ENCODE assay signal across 19 cellular contexts in genomic region chr5:14171091-14171490, GRCh38. TPM values are rescaled to one million over a fixed set of nuclear protein-coding genes. Genes with fewer than 3 reads are reported as not detected.
A peak's percentile ranks its signal among the peaks of the same experiment; 100 is the strongest.
DNase-seq lines count a peak whose midpoint lies in the region; ATAC-seq, FAIRE-seq and TF ChIP-seq lines count a peak whose summit lies in the region.
"Had no signal": no experiment of that assay in that cellular context is flagged by ENCODE, and none has a peak within 500 bp of the region (broad histone marks: within the 10 kb centered on the region; RNA-seq: fewer than 3 reads in every experiment).

No MANE protein-coding gene starts in this region.

- peaks cover 87% of the 10 kb centered on the region for H3K79me2 ChIP-seq in OCI-LY7 (ENCODE audit: insufficient read depth, low read depth, low read length)

- no peak for TF ChIP-seq POLR2A in A549 (IDR thresholded peaks at IDR 0.05; ENCODE audit: low read length)

- no peaks in the 10 kb centered on the region for H3K9me2 ChIP-seq in OCI-LY7 (ENCODE audit: insufficient read depth, low read length)

- peak overlapping the region; percentile 8; the same call in 1 of the 2 replicates for H2AFZ ChIP-seq in OCI-LY7 (ENCODE audit: low read length)
- H2AFZ ChIP-seq: parathyroid adenoma, PC-9 had no signal

- BruUV-seq in OCI-LY7 (replicated peaks; lab: Mats Ljungman, UMichigan): no TSS peak

- peaks cover 3% of the 10 kb centered on the region for H4K20me1 ChIP-seq in OCI-LY7 (ENCODE audit: insufficient read depth, low read length)

- no peaks in the 10 kb centered on the region for H3K9me3 ChIP-seq in A549
- H3K9me3 ChIP-seq in OCI-LY7 (ENCODE audit: low read length): no peaks in the 10 kb centered on the region
- H3K9me3 ChIP-seq: left lung had no signal

- no peak for TF ChIP-seq EP300 in A549 (IDR thresholded peaks at IDR 0.05)

- POLR2A ChIA-PET in A549 (lab: Yijun Ruan, JAX): no interaction called here
- POLR2A ChIA-PET in OCI-LY7 (lab: Charles Lee): no interaction called here

- 45% methylated on average over 5 of the region's 5 CpGs for WGBS in A549 (ENCODE audit: missing lambda C conversion rate)

- no peaks in the 10 kb centered on the region for H3K36me3 ChIP-seq in OCI-LY7 (ENCODE audit: insufficient read depth, low read length)
- H3K36me3 ChIP-seq: left lung had no signal

- CTCF ChIA-PET in A549 (lab: Yijun Ruan, JAX): interaction anchor here (1.5 kb wide), 1 partner anchor 17 kb away, joined by 4 read pairs; no protein-coding TSS in a partner anchor
- CTCF ChIA-PET in OCI-LY7 (lab: Charles Lee; ENCODE audit: unreplicated experiment): no interaction called here

- TF ChIP-seq RAD21 in A549 (conservative IDR thresholded peaks at IDR 0.05 in 1 of 2, IDR thresholded peaks at IDR 0.05 in 1 of 2): no peak

- DNase-seq in A549 (ENCODE audit: low read depth in 1 of 2, low spot score in 1 of 2) (no peak), GM03348 (ENCODE audit: low spot score) (peak; percentile 48), OCI-LY7 (ENCODE audit: low spot score) (no peak), fibroblast of villous mesenchyme (ENCODE audit: low read depth) (no peak), SKM-1 (lab: John Stamatoyannopoulos, UW; ENCODE audit: unreplicated experiment) (no peak)
- DNase-seq in activated CD4-positive, alpha-beta T cell treated with anti-CD3 and anti-CD28 coated beads for 4 hours: no peak
- DNase-seq: ACHN; activated CD4-positive, alpha-beta memory T cell treated with anti-CD3 and anti-CD28 coated beads, Interleukin-2, amount 10 ng/mL, durations not matched to agents 7 days and 5 days; activated naive CD8-positive, alpha-beta T cell treated with anti-CD3 and anti-CD28 coated beads, Interleukin-2, amount 50 U/mL, for 24 hours; central memory CD4-positive, alpha-beta T cell; effector memory CD8-positive, alpha-beta T cell; foreskin keratinocyte; NCI-H2081; NCI-H526; PC-9 had no signal

- H3K4me2 ChIP-seq in A549 (peak overlapping the region; percentile 58), OCI-LY7 (ENCODE audit: low read length) (peak overlapping the region; percentile 63)
- H3K4me2 ChIP-seq: PC-9 had no signal

- H3K4me1 ChIP-seq in A549 (peaks cover 99% of the 10 kb centered on the region), OCI-LY7 (ENCODE audit: insufficient read depth, low read length, poor library complexity, severe bottlenecking) (peaks cover 71% of the 10 kb centered on the region)
- H3K4me1 ChIP-seq: parathyroid adenoma had no signal

- TF ChIP-seq CTCF in A549 (IDR thresholded peaks at IDR 0.05) (no peak), OCI-LY7 (conservative IDR thresholded peaks at IDR 0.05; ENCODE audit: low read length) (no peak), fibroblast of villous mesenchyme (IDR thresholded peaks at IDR 0.05; ENCODE audit: insufficient read depth, low read depth, low read length) (no peak)

- H3K27ac ChIP-seq in A549 (peak overlapping the region in 1 of 2 experiments; percentile 63; a peak in 3 of 6 replicates), OCI-LY7 (ENCODE audit: low read depth, low read length, poor library complexity, severe bottlenecking) (peak overlapping the region; percentile 53)
- H3K27ac ChIP-seq: foreskin keratinocyte, parathyroid adenoma had no signal

- intact Hi-C loops in OCI-LY7 (cut with micrococcal nuclease; ENCODE audit: unreplicated experiment): loop anchor here (2.0 to 10.0 kb wide), 3 partner anchors 26 to 494 kb away; partner anchors contain the start of gene OTULIN

- ATAC-seq in A549 (no peak), HG03342 (IDR thresholded peaks at IDR 0.05; ENCODE audit: unreplicated experiment) (no peak), HG03175 (IDR thresholded peaks at IDR 0.05; ENCODE audit: unreplicated experiment) (no peak)
- ATAC-seq: activated naive CD8-positive, alpha-beta T cell treated with anti-CD3 and anti-CD28 coated beads, Interleukin-2, amount 50 U/mL, for 24 hours; effector memory CD8-positive, alpha-beta T cell; foreskin keratinocyte had no signal

- no peak overlapping the region for H3K4me3 ChIP-seq in A549
- H3K4me3 ChIP-seq in OCI-LY7 (ENCODE audit: low read depth, low read length, poor library complexity, severe bottlenecking): peak overlapping the region; percentile 55
- peak overlapping the region; percentile 27 for H3K4me3 ChIP-seq in fibroblast of villous mesenchyme (ENCODE audit: low read depth, low read length)
- H3K4me3 ChIP-seq: left lung, PC-9 had no signal

- FAIRE-seq in A549 (lab: Jason Lieb, UNC): no peak

TF ChIP-seq in A549, 52 proteins besides CTCF, POLR2A, EP300 and RAD21:
- TF ChIP-seq HOXB5 (CRISPR knock-in tag; IDR thresholded peaks at IDR 0.05) (no peak), HOXB13 (CRISPR knock-in tag; IDR thresholded peaks at IDR 0.05; ENCODE audit: low read depth) (no peak), JUN (IDR thresholded peaks at IDR 0.05) (no peak), NR3C1 (IDR thresholded peaks at IDR 0.05) (no peak), HEYL (CRISPR knock-in tag; IDR thresholded peaks at IDR 0.05) (no peak), RNF2 (IDR thresholded peaks at IDR 0.05; ENCODE audit: borderline replicate concordance, low read depth) (no peak), CBX8 (IDR thresholded peaks at IDR 0.05) (no peak), RFX5 (IDR thresholded peaks at IDR 0.05) (no peak), ESRRA (IDR thresholded peaks at IDR 0.05; ENCODE audit: borderline replicate concordance, low read length) (no peak), EHMT2 (IDR thresholded peaks at IDR 0.05; ENCODE audit: low read depth) (no peak), USF2 (IDR thresholded peaks at IDR 0.05) (no peak), ZSCAN20 (CRISPR knock-in tag; IDR thresholded peaks at IDR 0.05) (no peak), HDAC2 (IDR thresholded peaks at IDR 0.05) (no peak), CHD4 (IDR thresholded peaks at IDR 0.05; ENCODE audit: borderline replicate concordance) (no peak), HES2 (IDR thresholded peaks at IDR 0.05) (no peak), KDM1A (IDR thresholded peaks at IDR 0.05; ENCODE audit: low read depth) (no peak), NFE2L2 (conservative IDR thresholded peaks at IDR 0.05; ENCODE audit: low read length) (no peak), MAZ (IDR thresholded peaks at IDR 0.05; ENCODE audit: borderline replicate concordance, low read depth, low read length) (no peak)

RNA-seq across cellular contexts. Expression of gene TRIO, which starts 27.9 kb away (rescaled TPM):
- 79.0 and 91.2 TPM in 2 replicates for polyA plus RNA-seq in A549 (2011; rRNA removed)
- 63.7 and 64.8 TPM in 2 replicates for polyA plus RNA-seq in A549 (2012; cell fraction: cytosol; rRNA removed)
- 217 and 257 TPM in 2 replicates for polyA plus RNA-seq in A549 (2012; cell fraction: nucleus; rRNA removed)
- polyA plus RNA-seq in A549 (2017; fragmentation: RNase III; extraction: RNeasy Plus Mini Kit Qiagen cat#74134 plus additional on column Dnase treatment): 47.5 to 57.9 TPM (median 48.1 TPM) in 3 replicates
- polyA minus RNA-seq in A549 (2011; rRNA and poly(A)+ RNA removed): 263 and 307 TPM in 2 replicates
- 29.3 and 35.8 TPM in 2 replicates for total RNA-seq in OCI-LY7 (2014; rRNA removed; shearing (Covaris generic))
- total RNA-seq in OCI-LY7 (2022): 55.1 and 69.4 TPM in 2 replicates
- total RNA-seq in fibroblast of villous mesenchyme: 366 and 410 TPM in 2 replicates
